ENCODE assay signal across 38 cellular contexts in genomic region chr15:33124275-33124674, GRCh38.
"Had no signal": no experiment of that assay in that cellular context is flagged by ENCODE, and none has a peak within 500 bp of the region (broad histone marks: within the 10 kb centered on the region; RNA-seq: fewer than 3 reads in every experiment).

No MANE protein-coding gene starts in this region.

- H3K4me3 Mint-ChIP-seq: activated B cell treated with CpG ODN at 0.5 μM for 24 hours; activated CD4-positive, alpha-beta memory T cell treated with anti-CD3 and anti-CD28 coated beads, Interleukin-2, amount 10 ng/mL, durations not matched to agents 7 days and 5 days; activated CD8-positive, alpha-beta memory T cell treated with anti-CD3 and anti-CD28 coated beads, Interleukin-2, amount 10 ng/mL, durations not matched to agents 7 days and 5 days; activated naive CD4-positive, alpha-beta T cell treated with anti-CD3 and anti-CD28 coated beads, Interleukin-2, amount 10 ng/mL, durations not matched to agents 7 days and 5 days; activated naive CD8-positive, alpha-beta T cell; activated naive CD8-positive, alpha-beta T cell treated with anti-CD3 and anti-CD28 coated beads, Interleukin-2, amount 50 U/mL, for 24 hours; brain; T-cell had no signal

- H3K27ac Mint-ChIP-seq: activated B cell treated with CpG ODN at 0.5 μM for 24 hours; activated CD4-positive, alpha-beta memory T cell treated with anti-CD3 and anti-CD28 coated beads, Interleukin-2, amount 10 ng/mL, durations not matched to agents 7 days and 5 days; activated CD8-positive, alpha-beta memory T cell treated with anti-CD3 and anti-CD28 coated beads, Interleukin-2, amount 10 ng/mL, durations not matched to agents 7 days and 5 days; activated naive CD4-positive, alpha-beta T cell treated with anti-CD3 and anti-CD28 coated beads, Interleukin-2, amount 10 ng/mL, durations not matched to agents 7 days and 5 days; activated naive CD8-positive, alpha-beta T cell; activated naive CD8-positive, alpha-beta T cell treated with anti-CD3 and anti-CD28 coated beads, Interleukin-2, amount 50 U/mL, for 24 hours; brain had no signal

- H3K9me3 Mint-ChIP-seq: activated CD4-positive, alpha-beta memory T cell treated with anti-CD3 and anti-CD28 coated beads, Interleukin-2, amount 10 ng/mL, durations not matched to agents 7 days and 5 days; activated naive CD4-positive, alpha-beta T cell treated with anti-CD3 and anti-CD28 coated beads, Interleukin-2, amount 10 ng/mL, durations not matched to agents 7 days and 5 days had no signal

- ATAC-seq: activated CD8-positive, alpha-beta memory T cell treated with anti-CD3 and anti-CD28 coated beads, Interleukin-2, amount 10 ng/mL, durations not matched to agents 7 days and 5 days; activated naive CD8-positive, alpha-beta T cell treated with anti-CD3 and anti-CD28 coated beads, Interleukin-2, amount 50 U/mL, for 24 hours; Panc1; SK-N-SH treated with all-trans-retinoic acid at 6 μM for 48 hours; T-cell had no signal

- H3K36me3 Mint-ChIP-seq: activated CD8-positive, alpha-beta memory T cell treated with anti-CD3 and anti-CD28 coated beads, Interleukin-2, amount 10 ng/mL, durations not matched to agents 7 days and 5 days; activated naive CD4-positive, alpha-beta T cell treated with anti-CD3 and anti-CD28 coated beads, Interleukin-2, amount 10 ng/mL, durations not matched to agents 7 days and 5 days; activated naive CD8-positive, alpha-beta T cell; brain; T-cell had no signal

- H3K27me3 Mint-ChIP-seq: activated B cell treated with CpG ODN at 0.5 μM for 24 hours; activated CD8-positive, alpha-beta memory T cell treated with anti-CD3 and anti-CD28 coated beads, Interleukin-2, amount 10 ng/mL, durations not matched to agents 7 days and 5 days; activated naive CD8-positive, alpha-beta T cell; activated naive CD8-positive, alpha-beta T cell treated with anti-CD3 and anti-CD28 coated beads, Interleukin-2, amount 50 U/mL, for 24 hours; brain; T-cell had no signal

- DNase-seq: activated B cell treated with CpG ODN at 0.5 μM for 24 hours; activated CD4-positive, alpha-beta memory T cell treated with anti-CD3 and anti-CD28 coated beads, Interleukin-2, amount 10 ng/mL, durations not matched to agents 7 days and 5 days; activated CD4-positive, alpha-beta T cell treated with anti-CD3 and anti-CD28 coated beads for 4 hours; activated CD4-positive, alpha-beta T cell treated with anti-CD3 and anti-CD28 coated beads, Interleukin-2, amount 50 U/mL, for 1 hour; activated CD4-positive, CD25-positive, alpha-beta regulatory T cell treated with anti-CD3 and anti-CD28 coated beads, Interleukin-2, amount 50 U/mL, for 72 hours; activated CD8-positive, alpha-beta memory T cell treated with anti-CD3 and anti-CD28 coated beads for 24 hours; activated CD8-positive, alpha-beta memory T cell treated with anti-CD3 and anti-CD28 coated beads, Interleukin-2, amount 10 ng/mL, durations not matched to agents 7 days and 5 days; activated CD8-positive, alpha-beta memory T cell treated with anti-CD3 and anti-CD28 coated beads, Interleukin-2, amount 50 U/mL, for 48 hours; activated effector memory CD4-positive, alpha-beta T cell treated with Interleukin-2 at 50 U/mL for 16 hours; activated naive CD4-positive, alpha-beta T cell treated with anti-CD3 and anti-CD28 coated beads, Interleukin-2, amount 10 ng/mL, durations not matched to agents 7 days and 5 days; activated naive CD8-positive, alpha-beta T cell treated with anti-CD3 and anti-CD28 coated beads, Interleukin-2, amount 50 U/mL, for 24 hours; activated T-cell treated with anti-CD3 and anti-CD28 coated beads, Interleukin-2, amount 50 U/mL, for 48 hours; anterior cingulate cortex; central memory CD4-positive, alpha-beta T cell; Kasumi-1; KG1; MM.1S; MV-4-11; NCI-H1092 treated with DMSO at 0.1 percent for 48 hours; NCI-H1417; NCI-H146; NCI-H187; NCI-H2029 treated with DMSO at 0.1 percent for 48 hours; NCI-H2107; NCI-H2171 treated with DMSO at 0.1 percent for 48 hours; NCI-H2227 treated with DMSO at 0.1 percent for 48 hours; NCI-H446; NCI-H510A treated with DMSO at 0.1 percent for 48 hours; NCI-H526 treated with DMSO at 0.1 percent for 48 hours; NCI-H774; SHP77; T-cell; T-helper 2 cell; T-helper 9 cell had no signal
